8 cellular contexts compared by ENCODE assay signal in genomic region chr13:30158774-30159445, GRCh38.
DNase-seq lines count a peak whose midpoint lies in the region; ATAC-seq and TF ChIP-seq lines count a peak whose summit lies in the region.

No MANE protein-coding gene starts in this region.

- H3K27me3 Mint-ChIP-seq in type B pancreatic cell (peaks cover 37% of the 10 kb centered on the region), glutamatergic neuron (ENCODE audit: unreplicated experiment) (peaks cover 9% of the 10 kb centered on the region)

- H3K9me3 ChIP-seq in cardiac muscle cell (ENCODE audit: low read depth): no peaks in the 10 kb centered on the region
- no peaks in the 10 kb centered on the region for H3K9me3 ChIP-seq in heart left ventricle

- no peaks in the 10 kb centered on the region for H3K36me3 ChIP-seq in cardiac muscle cell
- H3K36me3 ChIP-seq in heart left ventricle: no peaks in the 10 kb centered on the region

- peak in 1 of 2 donors; percentile 80 for DNase-seq in cardiac muscle cell (ENCODE audit: low read depth in 1 of 2, low spot score in 1 of 2)
- DNase-seq in heart left ventricle: no peak
- DNase-seq in SK-MEL-5 (ENCODE audit: low read depth, low spot score): peak; percentile 77
- DNase-seq in fibroblast of the aortic adventitia (ENCODE audit: low read depth): peak; percentile 91
- no peak for DNase-seq in type B pancreatic cell (ENCODE audit: extremely low spot score, unreplicated experiment)
- DNase-seq in HUDEP-2 (lab: John Stamatoyannopoulos, UW; ENCODE audit: unreplicated experiment in 76 of 76): no peak
- DNase-seq in stimulated activated CD4-positive, alpha-beta T cell treated with anti-CD3 and anti-CD28 coated beads, Interleukin-4, amount 100 ng/mL, for 4 hours: no peak
- no peak for DNase-seq in glutamatergic neuron

- H3K4me3 ChIP-seq in cardiac muscle cell (no peak overlapping the region), heart left ventricle (no peak overlapping the region), fibroblast of the aortic adventitia (ENCODE audit: low read depth, low read length) (no peak overlapping the region)

- peak; percentile 54 for TF ChIP-seq CTCF in cardiac muscle cell (IDR thresholded peaks at IDR 0.05; ENCODE audit: low read depth, low read length)
- TF ChIP-seq CTCF in heart left ventricle (IDR thresholded peaks at IDR 0.05): peak in 6 of 12 donors; percentile 18 to 35 (median 24)
- TF ChIP-seq CTCF in fibroblast of the aortic adventitia (IDR thresholded peaks at IDR 0.05; ENCODE audit: insufficient read depth, low read length): peak; percentile 68
- TF ChIP-seq CTCF in type B pancreatic cell (conservative IDR thresholded peaks at IDR 0.05): peak; percentile 40
- no peak for TF ChIP-seq CTCF in glutamatergic neuron (IDR thresholded peaks at IDR 0.05; ENCODE audit: partially characterized antibody, unreplicated experiment)

- ATAC-seq in heart left ventricle: no peak

- H3K9me3 Mint-ChIP-seq in type B pancreatic cell (peaks cover 3% of the 10 kb centered on the region), glutamatergic neuron (ENCODE audit: unreplicated experiment) (peaks cover 8% of the 10 kb centered on the region)

- H3K4me1 ChIP-seq in cardiac muscle cell (ENCODE audit: low read depth) (peaks cover under 1% of the 10 kb centered on the region), heart left ventricle (no peaks in the 10 kb centered on the region)

- WGBS in heart left ventricle, 4 donors: 82 to 89% (median 84%) methylated on average over 8 of the region's 8 CpGs

- no peak overlapping the region for H3K27ac Mint-ChIP-seq in type B pancreatic cell
- no peak overlapping the region for H3K27ac Mint-ChIP-seq in glutamatergic neuron (ENCODE audit: unreplicated experiment)

- H3K27ac ChIP-seq in cardiac muscle cell (no peak overlapping the region), heart left ventricle (no peak overlapping the region)

- no peak for TF ChIP-seq POLR2A in heart left ventricle (IDR thresholded peaks at IDR 0.05)

- in situ Hi-C loops in SK-MEL-5 (cut with HindIII; ENCODE audit: low pct_unique_long_range_greater_than_20kb, low sequenced_read_pairs): no loop called here

- H3K4me3 Mint-ChIP-seq in type B pancreatic cell: no peak overlapping the region
- H3K4me3 Mint-ChIP-seq in glutamatergic neuron (ENCODE audit: unreplicated experiment): no peak overlapping the region

- H3K4me1 Mint-ChIP-seq in type B pancreatic cell (ENCODE audit: unreplicated experiment): peaks cover 37% of the 10 kb centered on the region
- H3K4me1 Mint-ChIP-seq in glutamatergic neuron (ENCODE audit: low read depth, unreplicated experiment): peaks cover 4% of the 10 kb centered on the region

- H3K36me3 Mint-ChIP-seq in type B pancreatic cell (no peaks in the 10 kb centered on the region), glutamatergic neuron (ENCODE audit: unreplicated experiment) (peaks cover 9% of the 10 kb centered on the region)

- intact Hi-C loops in heart left ventricle (cut with DNase I): no loop called here

- H3K27me3 ChIP-seq in cardiac muscle cell: no peaks in the 10 kb centered on the region
- H3K27me3 ChIP-seq in heart left ventricle: peaks cover 0 to 6% (median 0%) of the 10 kb centered on the region in 9 donors

Comparison
In these comparisons a context has a peak if more than half of its experiments do, and no peak if none do; other contexts are left out.
1. DNase-seq: peak in SK-MEL-5 (single experiment) and fibroblast of the aortic adventitia (single experiment); none in heart left ventricle (0 of 5), type B pancreatic cell (single experiment), HUDEP-2 (0 of 76), stimulated activated CD4-positive, alpha-beta T cell treated with anti-CD3 and anti-CD28 coated beads, Interleukin-4, amount 100 ng/mL, for 4 hours (0 of 2) and glutamatergic neuron (single experiment).